24 cellular contexts compared by ENCODE assay signal in genomic region chr3:128473180-128473519, GRCh38.
DNase-seq lines count a peak whose midpoint lies in the region; ATAC-seq lines count a peak whose summit lies in the region.
"Had no signal": no experiment of that assay in that cellular context is flagged by ENCODE, and none has a peak within 500 bp of the region (broad histone marks: within the 10 kb centered on the region; RNA-seq: fewer than 3 reads in every experiment).

No MANE protein-coding gene starts in this region.

- ATAC-seq in GM21381 (IDR thresholded peaks at IDR 0.05; ENCODE audit: unreplicated experiment) (no peak), GM18520 (IDR thresholded peaks at IDR 0.05; ENCODE audit: unreplicated experiment) (no peak)
- ATAC-seq: activated naive CD4-positive, alpha-beta T cell treated with anti-CD3 and anti-CD28 coated beads, Interleukin-2, amount 50 U/mL, for 72 hours; naive thymus-derived CD8-positive, alpha-beta T cell; Right ventricle myocardium inferior had no signal

- DNase-seq in NCI-H146 (lab: John Stamatoyannopoulos, UW) (peak; percentile 28), NCI-H146 treated with DMSO at 0.1 percent for 48 hours (lab: John Stamatoyannopoulos, UW; ENCODE audit: unreplicated experiment) (no peak), DMS 273 (lab: John Stamatoyannopoulos, UW; ENCODE audit: unreplicated experiment) (peak; percentile 98), NCI-H524 treated with DMSO at 0.1 percent for 48 hours (lab: John Stamatoyannopoulos, UW) (peak; percentile 75), iPS-NIHi11 (ENCODE audit: low spot score) (peak; percentile 62)
- no peak for DNase-seq in stimulated activated CD4-positive, alpha-beta T cell treated with anti-CD3 and anti-CD28 coated beads, Interleukin-4, amount 100 ng/mL, for 4 hours
- DNase-seq: activated B cell treated with CpG ODN at 0.5 μM for 24 hours; activated CD4-positive, alpha-beta T cell treated with anti-CD3 and anti-CD28 coated beads, Interleukin-2, amount 50 U/mL, for 48 hours; activated CD8-positive, alpha-beta memory T cell treated with anti-CD3 and anti-CD28 coated beads, Interleukin-2, amount 50 U/mL, for 48 hours; AML-193; DND-41; kidney; naive thymus-derived CD8-positive, alpha-beta T cell; NCI-H1105 treated with DMSO at 0.1 percent for 48 hours; NCI-H345; NK-92 treated with Interleukin-12 subunit alpha and Interleukin-12 subunit beta, amount 100 ng/mL, for 24 hours; PC-9; spleen; SW 1271; transverse colon had no signal

Comparison
In these comparisons a context has a peak if more than half of its experiments do, and no peak if none do; other contexts are left out.
1. DNase-seq: peak in NCI-H146 (single experiment), DMS 273 (single experiment), NCI-H524 treated with DMSO at 0.1 percent for 48 hours (single experiment) and iPS-NIHi11 (single experiment); none in NCI-H146 treated with DMSO at 0.1 percent for 48 hours (single experiment) and stimulated activated CD4-positive, alpha-beta T cell treated with anti-CD3 and anti-CD28 coated beads, Interleukin-4, amount 100 ng/mL, for 4 hours (0 of 2).